ENCODE assay signal across 2 cellular contexts in genomic region chr1:68322096-68322495, GRCh38.
TF ChIP-seq lines count a peak whose summit lies in the region.

No MANE protein-coding gene starts in this region.

TF ChIP-seq in GM12878, 131 proteins besides CTCF, POLR2A, EP300 and RAD21 (continued from another document):
- no peak for TF ChIP-seq ZNF687 (IDR thresholded peaks at IDR 0.05)
- no peak for TF ChIP-seq ATF3 (IDR thresholded peaks at IDR 0.05; ENCODE audit: borderline replicate concordance, extremely low read depth, low read depth, low read length)
- TF ChIP-seq BCL11A (IDR thresholded peaks at IDR 0.05; ENCODE audit: low read depth, low read length): no peak
- no peak for TF ChIP-seq RELA (IDR thresholded peaks at IDR 0.05; ENCODE audit: borderline replicate concordance, partially characterized antibody)
- no peak for TF ChIP-seq NRF1 (conservative IDR thresholded peaks at IDR 0.05; ENCODE audit: low read depth, low read length)
- TF ChIP-seq LARP7 (IDR thresholded peaks at IDR 0.05): no peak
- TF ChIP-seq PAX5 (IDR thresholded peaks at IDR 0.05; ENCODE audit: borderline replicate concordance, low read depth, low read length): no peak
- TF ChIP-seq TBL1XR1 (IDR thresholded peaks at IDR 0.05; ENCODE audit: low read depth, low read length): no peak
- TF ChIP-seq RFX5 (IDR thresholded peaks at IDR 0.05; ENCODE audit: low read depth, low read length): no peak
- TF ChIP-seq YY1 (IDR thresholded peaks at IDR 0.05; ENCODE audit: low read depth, low read length): no peak
- TF ChIP-seq DPF2 (IDR thresholded peaks at IDR 0.05): no peak
- TF ChIP-seq CBX3 (IDR thresholded peaks at IDR 0.05; ENCODE audit: borderline replicate concordance, low read depth): no peak

TF ChIP-seq in GM23338, 12 proteins besides CTCF, POLR2A, EP300 and RAD21 (continued from another document):
- no peak for TF ChIP-seq ZNF114 (CRISPR knock-in tag; IDR thresholded peaks at IDR 0.05)
